In genomic region chr11:77821349-77821851, GRCh38 we compare ENCODE assay signal across 8 cellular contexts. TPM values are rescaled to one million over a fixed set of nuclear protein-coding genes. Genes with fewer than 3 reads are reported as not detected.
DNase-seq lines count a peak whose midpoint lies in the region; ATAC-seq and TF ChIP-seq lines count a peak whose summit lies in the region.

No MANE protein-coding gene starts in this region.

- no peaks in the 10 kb centered on the region for H3K27me3 ChIP-seq in Karpas-422 (ENCODE audit: low read length)
- H3K27me3 ChIP-seq in gastroesophageal sphincter, result no peaks in the 10 kb centered on the region
- H3K27me3 ChIP-seq in osteoblast (ENCODE audit: insufficient read depth, low read length), result no peaks in the 10 kb centered on the region

- no peaks in the 10 kb centered on the region for H3K9me3 ChIP-seq in Karpas-422 (ENCODE audit: low read length)
- H3K9me3 ChIP-seq in gastroesophageal sphincter, result no peaks in the 10 kb centered on the region
- H3K9me3 ChIP-seq in osteoblast (ENCODE audit: low read depth, low read length), result no peaks in the 10 kb centered on the region

- no peak for TF ChIP-seq EP300 in gastroesophageal sphincter (IDR thresholded peaks at IDR 0.05)

- H2AFZ ChIP-seq in Karpas-422 (ENCODE audit: low read length) (peak overlapping the region; percentile 98), osteoblast (ENCODE audit: low read length) (peak overlapping the region; percentile 96)

- H3K36me3 ChIP-seq in Karpas-422 (ENCODE audit: insufficient read depth, low read length) (0 out of 2 replicates have a peak, but pooled peaks cover 3% of the 10 kb centered on the region), gastroesophageal sphincter (peaks cover 0 to 3% of the 10 kb centered on the region in 2 donors), osteoblast (ENCODE audit: insufficient read depth, low read length) (no peaks in the 10 kb centered on the region)

- H3K4me2 ChIP-seq in Karpas-422 (ENCODE audit: low read depth, low read length, poor library complexity, severe bottlenecking) (peak overlapping the region; percentile 100), osteoblast (ENCODE audit: insufficient read depth, low read length) (peak overlapping the region; percentile 97)

- DNase-seq in DMS53 treated with DMSO at 0.1 percent for 48 hours (lab: John Stamatoyannopoulos, UW; ENCODE audit: unreplicated experiment), result peak; percentile 67
- no peak for DNase-seq in Karpas-422
- peak; percentile 11 for DNase-seq in activated naive CD4-positive, alpha-beta T cell treated with Interleukin-2 at 50 U/mL for 16 hours
- DNase-seq in osteoblast (ENCODE audit: insufficient read length, low spot score, missing footprints), result peak; percentile 65
- no peak for DNase-seq in NCI-H1436 (lab: John Stamatoyannopoulos, UW)
- DNase-seq in GM19240 (ENCODE audit: insufficient read length, low spot score), result no peak
- no peak for DNase-seq in NCI-H1048 (lab: John Stamatoyannopoulos, UW)

- TF ChIP-seq CTCF in gastroesophageal sphincter (IDR thresholded peaks at IDR 0.05) (no peak), osteoblast (IDR thresholded peaks at IDR 0.05; ENCODE audit: extremely low read depth, low read depth, low read length) (no peak)

- no peaks in the 10 kb centered on the region for H3K9me2 ChIP-seq in Karpas-422 (replicated peaks; ENCODE audit: insufficient read depth, low read length)

- H4K20me1 ChIP-seq in Karpas-422 (ENCODE audit: insufficient read depth, low read depth, low read length), result peaks cover 24% of the 10 kb centered on the region
- peaks cover 29% of the 10 kb centered on the region for H4K20me1 ChIP-seq in osteoblast (ENCODE audit: insufficient read depth, low read length)

- no peak overlapping the region for H3K27ac ChIP-seq in Karpas-422 (ENCODE audit: low read length)
- H3K27ac ChIP-seq in gastroesophageal sphincter, result peak overlapping the region; percentile 63 to 99 (median 96)
- H3K27ac ChIP-seq in osteoblast (ENCODE audit: low read depth, low read length), result peak overlapping the region; percentile 73

- peak overlapping the region; percentile 87 for H3K4me3 ChIP-seq in Karpas-422 (ENCODE audit: low read length)
- H3K4me3 ChIP-seq in gastroesophageal sphincter, result peak overlapping the region; percentile 98 to 100
- H3K4me3 ChIP-seq in osteoblast (ENCODE audit: insufficient read depth, low read length), result peak overlapping the region; percentile 86

- peak overlapping the region; percentile 98 for H3K9ac ChIP-seq in Karpas-422 (ENCODE audit: low read length)

- WGBS in gastroesophageal sphincter (ENCODE audit: low coverage in 1 of 2), 2 donors, result 0 to 2% methylated on average over 9 to 15 of the region's 16 CpGs

- H3K79me2 ChIP-seq in Karpas-422 (ENCODE audit: low read length) (peaks cover 40% of the 10 kb centered on the region), osteoblast (ENCODE audit: insufficient read depth, low read length) (peaks cover 43% of the 10 kb centered on the region)

- peaks cover 34% of the 10 kb centered on the region for H3K4me1 ChIP-seq in Karpas-422 (ENCODE audit: low read length)
- peaks cover 0 to 64% (median 24%) of the 10 kb centered on the region in 3 donors for H3K4me1 ChIP-seq in gastroesophageal sphincter
- H3K4me1 ChIP-seq in osteoblast (ENCODE audit: insufficient read depth, low read length), result peaks cover 34% of the 10 kb centered on the region

- TF ChIP-seq POLR2A in gastroesophageal sphincter (IDR thresholded peaks at IDR 0.05), result no peak

- no peak for ATAC-seq in gastroesophageal sphincter

RNA-seq across cellular contexts. Expression of gene AAMDC, which starts 0.5 kb away (rescaled TPM):
- total RNA-seq in Karpas-422 (2014; rRNA removed; shearing (Covaris generic); ENCODE audit: low replicate concordance), result 2.8 and 6.6 TPM in 2 replicates
- total RNA-seq in gastroesophageal sphincter, result 100 to 1,000 TPM in 1 of 4 donors, 10 to 100 TPM in 3; 55.2 to 117 (median 74.0) TPM
- 14.8 and 15.6 TPM in 2 replicates for total RNA-seq in osteoblast

RNA-seq across cellular contexts. Expression of gene RSF1, which starts 0.9 kb away (rescaled TPM):
- total RNA-seq in Karpas-422 (2014; rRNA removed; shearing (Covaris generic); ENCODE audit: low replicate concordance), result 41.1 and 45.1 TPM in 2 replicates
- total RNA-seq in gastroesophageal sphincter (10 to 100 TPM; 63.9 to 99.1 (median 80.8) TPM), osteoblast (36.9 and 41.8 TPM in 2 replicates)

Comparison
In these comparisons a context has a peak if more than half of its experiments do, and no peak if none do; other contexts are left out.
1. DNase-seq: peak in DMS53 treated with DMSO at 0.1 percent for 48 hours (single experiment), activated naive CD4-positive, alpha-beta T cell treated with Interleukin-2 at 50 U/mL for 16 hours (single experiment) and osteoblast (single experiment); none in Karpas-422 (single experiment), NCI-H1436 (single experiment), GM19240 (single experiment) and NCI-H1048 (single experiment).
2. Peak in every context shown above with its lines, with median percentiles within 50 percentile points of each other: H3K4me3 ChIP-seq.